In the genomic region with DNA sequence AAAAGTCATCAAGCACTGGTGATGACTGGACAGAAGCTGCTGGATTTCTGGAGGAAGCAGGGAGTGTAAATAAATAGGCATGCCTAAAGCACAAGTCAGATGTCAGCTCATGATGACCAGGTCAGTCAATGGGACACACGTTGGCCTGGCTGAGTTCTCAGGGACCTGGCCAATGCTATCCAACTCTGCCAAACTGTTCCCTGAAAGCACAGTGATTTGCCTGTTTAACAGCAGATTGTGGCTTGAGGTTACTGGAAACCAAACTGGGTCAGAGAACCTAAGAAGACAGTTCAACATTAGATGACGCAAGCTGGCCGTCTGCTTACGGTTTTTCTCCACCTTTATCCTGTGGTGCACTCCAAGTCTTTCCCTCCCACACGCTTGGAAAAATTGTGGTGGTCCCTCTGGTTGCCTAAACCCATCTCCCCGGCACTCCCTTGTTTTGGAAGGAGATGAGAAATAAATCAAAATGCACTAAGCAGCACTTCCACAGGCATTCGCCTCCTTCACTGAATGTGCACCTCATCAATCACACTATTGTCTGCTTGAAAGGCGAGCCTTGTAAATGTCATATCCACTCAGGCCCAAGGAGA, we compare ENCODE assay signal across 15 cellular contexts.
DNase-seq lines count a peak whose midpoint lies in the region; TF ChIP-seq lines count a peak whose summit lies in the region.
"Had no signal": no experiment of that assay in that cellular context is flagged by ENCODE, and none has a peak within 500 bp of the region (broad histone marks: within the 10 kb centered on the region; RNA-seq: fewer than 3 reads in every experiment).

No MANE protein-coding gene starts in this region.

- DNase-seq in AG09309 (ENCODE audit: low read depth) (peak; percentile 64), HFFc6 (peak; percentile 40), choroid plexus epithelial cell (ENCODE audit: low read depth) (peak; percentile 64), neural crest cell (ENCODE audit: low read depth, low spot score) (no peak), colonic mucosa (no peak), germinal center (ENCODE audit: low spot score) (no peak)
- DNase-seq in central memory CD4-positive, alpha-beta T cell: no peak
- DNase-seq in activated naive CD4-positive, alpha-beta T cell treated with Interleukin-2 at 50 U/mL for 16 hours: no peak
- DNase-seq: activated T-cell treated with anti-CD3 and anti-CD28 coated beads, Interleukin-2, amount 50 U/mL, for 24 hours; aorta; naive B cell; NCI-H1048; NCI-H748 treated with DMSO at 0.1 percent for 48 hours; spleen had no signal

- H3K36me3 ChIP-seq in colonic mucosa: no peaks in the 10 kb centered on the region

- no peak overlapping the region for H3K27ac ChIP-seq in colonic mucosa
- H3K27ac ChIP-seq: BLaER1 had no signal

- H3K4me3 Mint-ChIP-seq in HFFc6 (no peak overlapping the region), neural crest cell (peak overlapping the region; percentile 12)
- H3K4me3 Mint-ChIP-seq: activated T-cell treated with anti-CD3 and anti-CD28 coated beads, Interleukin-2, amount 50 U/mL, for 24 hours; naive B cell had no signal

- H3K9ac ChIP-seq in colonic mucosa (ENCODE audit: low read depth in 2 of 2, low read length in 2 of 2): no peak overlapping the region
- H3K9ac ChIP-seq: BLaER1 had no signal

- H3K36me3 Mint-ChIP-seq in HFFc6 (ENCODE audit: low read depth) (peaks cover 22% of the 10 kb centered on the region), neural crest cell (ENCODE audit: low read depth) (peaks cover 32% of the 10 kb centered on the region)

- H3K4me1 Mint-ChIP-seq in HFFc6 (ENCODE audit: low read depth) (peaks cover 31% of the 10 kb centered on the region), neural crest cell (peaks cover 37% of the 10 kb centered on the region)
- H3K4me1 Mint-ChIP-seq: naive B cell had no signal

- no peaks in the 10 kb centered on the region for H3K9me3 ChIP-seq in colonic mucosa

- H3K4me1 ChIP-seq in colonic mucosa: no peaks in the 10 kb centered on the region
- H3K4me1 ChIP-seq: BLaER1 had no signal

- intact Hi-C loops in colonic mucosa (cut with DNase I): no loop called here

- H3K9me3 Mint-ChIP-seq in HFFc6: peaks cover 18% of the 10 kb centered on the region
- peaks cover 15% of the 10 kb centered on the region for H3K9me3 Mint-ChIP-seq in neural crest cell
- H3K9me3 Mint-ChIP-seq: activated T-cell treated with anti-CD3 and anti-CD28 coated beads, Interleukin-2, amount 50 U/mL, for 24 hours had no signal

- H3K27me3 Mint-ChIP-seq in HFFc6 (ENCODE audit: insufficient read depth): no peaks in the 10 kb centered on the region
- H3K27me3 Mint-ChIP-seq in neural crest cell (ENCODE audit: low read depth): no peaks in the 10 kb centered on the region
- H3K27me3 Mint-ChIP-seq: activated T-cell treated with anti-CD3 and anti-CD28 coated beads, Interleukin-2, amount 50 U/mL, for 24 hours; naive B cell had no signal

- H3K4me3 ChIP-seq in AG09309 (ENCODE audit: control insufficient read depth, low read depth, low read length) (no peak overlapping the region), choroid plexus epithelial cell (ENCODE audit: low read depth, low read length) (no peak overlapping the region), colonic mucosa (no peak overlapping the region)
- H3K4me3 ChIP-seq: BLaER1, spleen had no signal

- H3K27ac Mint-ChIP-seq in HFFc6 (peak overlapping the region; percentile 62), neural crest cell (ENCODE audit: unreplicated experiment) (peak overlapping the region; percentile 60)
- H3K27ac Mint-ChIP-seq: activated T-cell treated with anti-CD3 and anti-CD28 coated beads, Interleukin-2, amount 50 U/mL, for 24 hours had no signal

- H3K27me3 ChIP-seq in colonic mucosa: no peaks in the 10 kb centered on the region
- H3K27me3 ChIP-seq: BLaER1, spleen had no signal

- TF ChIP-seq CTCF in AG09309 (IDR thresholded peaks at IDR 0.05; ENCODE audit: control insufficient read depth, insufficient read depth, low read depth, low read length, missing control alignments): no peak
- no peak for TF ChIP-seq CTCF in HFFc6 (IDR thresholded peaks at IDR 0.05)
- TF ChIP-seq CTCF in choroid plexus epithelial cell (conservative IDR thresholded peaks at IDR 0.05; ENCODE audit: low read depth, low read length): no peak
- TF ChIP-seq CTCF in neural crest cell (conservative IDR thresholded peaks at IDR 0.05): no peak
- TF ChIP-seq CTCF in colonic mucosa (IDR thresholded peaks at IDR 0.05): no peak

Comparison
In these comparisons a context has a peak if more than half of its experiments do, and no peak if none do; other contexts are left out.
1. DNase-seq: peak in AG09309 (single experiment), HFFc6 (single experiment) and choroid plexus epithelial cell (single experiment); none in neural crest cell (single experiment), central memory CD4-positive, alpha-beta T cell (single experiment), colonic mucosa (single experiment), activated naive CD4-positive, alpha-beta T cell treated with Interleukin-2 at 50 U/mL for 16 hours (single experiment) and germinal center (single experiment).